ENCODE assay signal across 9 cellular contexts in the genomic region with DNA sequence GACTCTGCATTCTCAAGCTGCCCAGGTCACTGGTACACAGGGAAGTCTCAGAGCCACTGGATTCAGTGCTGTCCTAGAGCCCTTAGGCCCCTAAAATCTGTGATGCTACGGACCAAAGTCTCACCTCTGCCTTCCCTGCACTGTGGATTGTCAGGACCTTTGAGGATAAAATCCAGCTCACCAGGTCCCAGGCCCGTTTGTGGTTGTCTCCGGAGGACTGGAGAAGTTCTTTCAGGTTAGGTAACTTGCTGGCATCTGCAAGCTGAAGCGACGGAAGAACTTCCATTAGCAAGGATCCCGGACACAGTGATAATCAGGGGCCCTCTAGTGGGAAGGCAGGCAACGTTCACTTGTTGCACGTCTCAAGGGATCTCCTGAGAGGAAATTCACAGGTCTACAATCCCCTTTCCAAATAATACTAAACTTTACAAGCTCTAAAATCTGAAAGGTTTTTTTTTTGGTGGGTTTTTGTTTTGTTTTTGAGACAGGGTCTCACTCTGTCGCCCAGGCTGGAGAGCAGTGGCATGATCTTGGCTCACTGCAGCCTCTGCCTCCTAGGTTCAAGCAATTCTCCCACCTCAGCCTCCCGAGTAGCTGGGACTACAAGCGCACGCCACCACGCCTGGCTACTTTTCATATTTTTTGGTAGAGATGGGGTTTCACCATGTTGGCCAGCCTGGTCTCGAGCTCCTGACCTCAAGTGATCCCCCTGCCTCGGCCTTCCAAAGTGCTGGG. TPM values are rescaled to one million over a fixed set of nuclear protein-coding genes. Genes with fewer than 3 reads are reported as not detected.
DNase-seq lines count a peak whose midpoint lies in the region; ATAC-seq and TF ChIP-seq lines count a peak whose summit lies in the region.
"Not testable (repeated sequence)": the region's sequence is repeated elsewhere in the genome, so short reads cannot be mapped to it uniquely, and the experiment has no call there.
"Had no signal": no experiment of that assay in that cellular context is flagged by ENCODE, and none has a peak within 500 bp of the region (broad histone marks: within the 10 kb centered on the region; RNA-seq: fewer than 3 reads in every experiment).

No MANE protein-coding gene starts in this region.

- not testable (repeated sequence) for H3K4me3 ChIP-seq in DND-41 (ENCODE audit: low read depth in 1 of 2, low read length in 2 of 2); NT2/D1 (ENCODE audit: insufficient read length, low read depth); dorsolateral prefrontal cortex; transverse colon

- H3K4me1 ChIP-seq in DND-41 (ENCODE audit: insufficient read depth, low read length); NT2/D1 (ENCODE audit: insufficient read depth, insufficient read length): not testable (repeated sequence)
- H3K4me1 ChIP-seq in transverse colon = peaks cover 0 to 14% (median 5%) of the 10 kb centered on the region in 4 donors

- peaks cover 26% of the 10 kb centered on the region for H3K36me3 ChIP-seq in DND-41 (ENCODE audit: insufficient read depth, low read length)
- H3K36me3 ChIP-seq in NT2/D1 (ENCODE audit: insufficient read depth, insufficient read length, low read length); transverse colon: not testable (repeated sequence)

- H4K20me1 ChIP-seq in DND-41 (ENCODE audit: insufficient read depth, low read length) = not testable (repeated sequence)

- not testable (repeated sequence) for H3K4me2 ChIP-seq in DND-41 (ENCODE audit: insufficient read depth, low read length)

- TF ChIP-seq CTCF in DND-41 (IDR thresholded peaks at IDR 0.05; ENCODE audit: borderline replicate concordance, extremely low read depth, low read length, poor library complexity, severe bottlenecking) (peak; percentile 54), dorsolateral prefrontal cortex (IDR thresholded peaks at IDR 0.05 in 54 of 56, conservative IDR thresholded peaks at IDR 0.05 in 2 of 56; ENCODE audit: low read depth in 1 of 56, partially characterized antibody in 56 of 56) (peak in 55 of 56 donors; percentile 31 to 76 (median 65)), transverse colon (IDR thresholded peaks at IDR 0.05) (peak; percentile 70 to 85 (median 72))

- ATAC-seq in DND-41 (ENCODE audit: insufficient read depth, low read depth) = 0 out of 3 replicates have a peak, but pooled peaks have one; percentile 42

- DNase-seq in DND-41 = not testable (repeated sequence)
- peak; percentile 84 for DNase-seq in HuH-7 (ENCODE audit: low spot score)
- DNase-seq in NT2/D1 (ENCODE audit: low read depth, low spot score) = peak; percentile 83
- DNase-seq in activated CD4-positive, alpha-beta T cell treated with anti-CD3 and anti-CD28 coated beads for 48 hours = peak; percentile 42
- peak; percentile 23 to 77 (median 60) for DNase-seq in dorsolateral prefrontal cortex
- peak; percentile 8 to 73 for DNase-seq in hippocampal formation (lab: John Stamatoyannopoulos, UW)
- DNase-seq in nucleus accumbens (lab: John Stamatoyannopoulos, UW) = peak in 43 of 56 donors; percentile 1 to 75 (median 28)
- DNase-seq in transverse colon = peak; percentile 64

- H3K79me2 ChIP-seq in DND-41 (ENCODE audit: insufficient read depth, low read length) = not testable (repeated sequence)

- not testable (repeated sequence) for H2AFZ ChIP-seq in DND-41 (ENCODE audit: low read depth, low read length)

- 54 to 74% methylated on average over 3 to 13 of the region's 15 CpGs for WGBS in transverse colon (ENCODE audit: low coverage in 1 of 2), 2 donors

- intact Hi-C loops in dorsolateral prefrontal cortex (cut with DNase I) (loop anchor here in 1 of 2 donors (2.0 to 10.0 kb wide), 2 partner anchors 82 to 216 kb away; no protein-coding TSS in a partner anchor), transverse colon (cut with DNase I; ENCODE audit: low total_unique reads) (loop anchor here (2.0 kb wide), 1 partner anchor 82 kb away; no protein-coding TSS in a partner anchor)

- TF ChIP-seq POLR2A in transverse colon (IDR thresholded peaks at IDR 0.05) = not testable (repeated sequence)

- not testable (repeated sequence) for TF ChIP-seq EP300 in transverse colon (IDR thresholded peaks at IDR 0.05; ENCODE audit: low read depth)

- in situ Hi-C loops in transverse colon (cut with MboI; ENCODE audit: low pct_ligation_motif_present in 1 of 4, low pct_unique_long_range_greater_than_20kb in 1 of 4, low sequenced_read_pairs in 3 of 4) = loop anchor here in 2 of 4 donors (10.0 kb wide), 1 partner anchor 86 kb away; a partner anchor contains a TSS

- H3K9me3 ChIP-seq in DND-41 (ENCODE audit: insufficient read depth, low read length, severe bottlenecking); NT2/D1 (ENCODE audit: insufficient read depth, low read length); transverse colon: not testable (repeated sequence)

- not testable (repeated sequence) for H3K9ac ChIP-seq in DND-41 (ENCODE audit: low read depth, low read length); NT2/D1 (ENCODE audit: insufficient read length, low read depth)

- H3K27ac ChIP-seq in DND-41 (ENCODE audit: low read length); dorsolateral prefrontal cortex: not testable (repeated sequence)
- H3K27ac ChIP-seq in transverse colon = peak overlapping the region in 2 of 4 donors; percentile 40 to 59

- H3K27me3 ChIP-seq in DND-41 (ENCODE audit: insufficient read depth, low read length, poor library complexity); NT2/D1 (ENCODE audit: insufficient read depth, insufficient read length); dorsolateral prefrontal cortex; transverse colon: not testable (repeated sequence)

RNA-seq across cellular contexts. Expression of a gene that starts 15.7 kb away (rescaled TPM):
- total RNA-seq in dorsolateral prefrontal cortex = 10 to 100 TPM in 24 of 120 experiments, 1 to 10 TPM in 96; 3.7 to 14.5 (median 8.2) TPM
- total RNA-seq in transverse colon = 10 to 100 TPM in 1 of 4 donors, 1 to 10 TPM in 3; 4.6 to 11.5 (median 7.5) TPM

RNA-seq across cellular contexts. Expression of a gene that starts 24.9 kb away (rescaled TPM):
- 10 to 100 TPM in 1 of 120 experiments, not detected in 119; 37.4 TPM for total RNA-seq in dorsolateral prefrontal cortex
- total RNA-seq in transverse colon = not detected
- total RNA-seq: activated T-helper 1 cell treated with anti-CD3 and anti-CD28 coated beads, Interleukin-12 subunit alpha, Interleukin-12 subunit beta, Interleukin-2, Interleukin-4 antibody, amounts not matched to agents 30 ng/mL and 10 ng/mL and 1 ng/mL, durations not matched to agents 14 hours and 24 hours and 36 hours had no signal

RNA-seq across cellular contexts. Expression of a gene that starts 33.5 kb away (rescaled TPM):
- total RNA-seq in dorsolateral prefrontal cortex = 100 to 1,000 TPM in 7 of 120 experiments, 10 to 100 TPM in 67, not detected in 46; 23.0 to 207 (median 47.4) TPM
- not detected for total RNA-seq in transverse colon
- total RNA-seq: activated T-helper 1 cell treated with anti-CD3 and anti-CD28 coated beads, Interleukin-12 subunit alpha, Interleukin-12 subunit beta, Interleukin-2, Interleukin-4 antibody, amounts not matched to agents 30 ng/mL and 10 ng/mL and 1 ng/mL, durations not matched to agents 14 hours and 24 hours and 36 hours had no signal

RNA-seq across cellular contexts. Expression of a gene that starts 59.7 kb away (rescaled TPM):
- total RNA-seq in dorsolateral prefrontal cortex (under 1 TPM in 113 of 120 experiments, not detected in 7; 0.07 to 0.79 (median 0.24) TPM), transverse colon (10 to 100 TPM in 3 of 4 donors, 1 to 10 TPM in 1; 8.1 to 89.6 (median 18.5) TPM)
- total RNA-seq: activated T-helper 1 cell treated with anti-CD3 and anti-CD28 coated beads, Interleukin-12 subunit alpha, Interleukin-12 subunit beta, Interleukin-2, Interleukin-4 antibody, amounts not matched to agents 30 ng/mL and 10 ng/mL and 1 ng/mL, durations not matched to agents 14 hours and 24 hours and 36 hours had no signal
